12 cellular contexts compared by ENCODE assay signal in genomic region chr6:136959935-136960334, GRCh38. TPM values are rescaled to one million over a fixed set of nuclear protein-coding genes. Genes with fewer than 3 reads are reported as not detected.
"Had no signal": no experiment of that assay in that cellular context is flagged by ENCODE, and none has a peak within 500 bp of the region (broad histone marks: within the 10 kb centered on the region; RNA-seq: fewer than 3 reads in every experiment).

No MANE protein-coding gene starts in this region.

RNA-seq across cellular contexts. Expression of gene SLC35D3, which starts 37.8 kb away (rescaled TPM):
- total RNA-seq: epithelial cell of proximal tubule, esophagus squamous epithelium, kidney, left cardiac atrium, left ventricle myocardium superior, myocyte, neural crest cell, ovary, posterior vena cava, right cardiac atrium, smooth muscle cell, uterus had no signal
- polyA plus RNA-seq: smooth muscle cell had no signal
